7 cellular contexts compared by ENCODE assay signal in genomic region chr7:159001811-159002210, GRCh38.
"Had no signal": no experiment of that assay in that cellular context is flagged by ENCODE, and none has a peak within 500 bp of the region (broad histone marks: within the 10 kb centered on the region; RNA-seq: fewer than 3 reads in every experiment).

No MANE protein-coding gene starts in this region.

- H3K4me1 ChIP-seq: HAP-1 had no signal

- H3K36me3 ChIP-seq: HAP-1 had no signal

- H3K9me3 Mint-ChIP-seq: HFFc6 had no signal

- H3K27ac Mint-ChIP-seq: HFFc6 had no signal

- DNase-seq: GOT3, H7, HFFc6, IMR-90, KBM-7 had no signal

- FAIRE-seq: HTR-8/SVneo had no signal

- H3K4me3 Mint-ChIP-seq: HFFc6 had no signal

- H3K4me3 ChIP-seq: HAP-1 had no signal

- H3K9me3 ChIP-seq: HAP-1 had no signal
